In the genomic region with DNA sequence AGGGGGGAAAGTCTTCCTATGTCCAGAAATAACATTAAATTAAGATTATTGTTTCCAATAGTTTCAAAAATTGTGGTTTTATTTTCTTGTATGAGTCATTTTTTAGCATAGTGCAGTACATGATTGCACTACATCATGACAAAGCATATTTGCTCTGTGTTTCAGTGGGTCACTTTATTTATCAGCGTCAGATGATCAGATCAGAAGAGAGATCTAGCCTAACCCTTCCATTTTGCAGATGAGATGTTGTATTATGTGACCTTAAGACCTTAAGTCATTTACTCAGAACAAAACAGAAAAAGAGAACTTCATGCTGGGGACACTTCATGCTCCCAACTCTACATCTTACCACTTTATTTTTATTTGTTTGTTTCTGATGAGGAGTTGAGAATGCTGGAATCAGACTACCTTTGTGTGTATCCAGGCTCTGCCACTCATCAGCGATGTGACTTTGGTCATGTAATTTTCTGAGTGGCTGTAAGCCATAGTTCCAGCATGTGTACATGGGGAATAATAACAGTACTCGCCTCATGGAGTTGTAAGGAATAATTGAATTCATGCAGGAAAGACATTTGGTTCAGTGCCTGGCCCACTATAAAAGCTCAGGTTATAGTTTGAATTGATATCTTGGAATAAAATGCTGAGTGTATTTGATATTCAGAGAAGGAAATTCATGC, we compare ENCODE assay signal across 15 cellular contexts. TPM values are rescaled to one million over a fixed set of nuclear protein-coding genes. Genes with fewer than 3 reads are reported as not detected.
A peak's percentile ranks its signal among the peaks of the same experiment; 100 is the strongest.
DNase-seq lines count a peak whose midpoint lies in the region; ATAC-seq and TF ChIP-seq lines count a peak whose summit lies in the region.
"Had no signal": no experiment of that assay in that cellular context is flagged by ENCODE, and none has a peak within 500 bp of the region (broad histone marks: within the 10 kb centered on the region; RNA-seq: fewer than 3 reads in every experiment).

No MANE protein-coding gene starts in this region.

- H3K4me1 Mint-ChIP-seq in activated T-helper 17 cell treated with anti-CD3 and anti-CD28 coated beads, Interleukin-2, amount 50 U/mL, for 72 hours, result no peaks in the 10 kb centered on the region
- H3K4me1 Mint-ChIP-seq: activated B cell treated with CpG ODN at 0.5 μM for 24 hours had no signal

- peaks cover 2% of the 10 kb centered on the region for H3K9me3 Mint-ChIP-seq in activated T-helper 17 cell treated with anti-CD3 and anti-CD28 coated beads, Interleukin-2, amount 50 U/mL, for 72 hours
- H3K9me3 Mint-ChIP-seq: activated B cell treated with CpG ODN at 0.5 μM for 24 hours had no signal

- no peak for ATAC-seq in HG03095 (IDR thresholded peaks at IDR 0.05; ENCODE audit: unreplicated experiment)
- ATAC-seq in activated T-helper 17 cell treated with anti-CD3 and anti-CD28 coated beads, Interleukin-2, amount 50 U/mL, for 72 hours (replicated peaks), result no peak

- H3K9me2 ChIP-seq in OCI-LY7 (ENCODE audit: insufficient read depth, low read length), result no peaks in the 10 kb centered on the region

- no peak overlapping the region for H3K4me3 Mint-ChIP-seq in activated T-helper 17 cell treated with anti-CD3 and anti-CD28 coated beads, Interleukin-2, amount 50 U/mL, for 72 hours
- H3K4me3 Mint-ChIP-seq: activated B cell treated with CpG ODN at 0.5 μM for 24 hours, brain had no signal

- no peak overlapping the region for H3K4me3 ChIP-seq in cardiac fibroblast (replicated peaks in 1 of 2; ENCODE audit: low read depth in 2 of 2, low read length in 2 of 2)
- H3K4me3 ChIP-seq in skeletal muscle cell (ENCODE audit: low read depth, low read length), result no peak overlapping the region
- no peak overlapping the region for H3K4me3 ChIP-seq in OCI-LY7 (ENCODE audit: low read depth, low read length, poor library complexity, severe bottlenecking)
- H3K4me3 ChIP-seq: lung, SJSA1 had no signal

- no peaks in the 10 kb centered on the region for H3K4me1 ChIP-seq in OCI-LY7 (ENCODE audit: insufficient read depth, low read length, poor library complexity, severe bottlenecking)
- H3K4me1 ChIP-seq: SJSA1 had no signal

- no peak overlapping the region for H3K4me2 ChIP-seq in OCI-LY7 (ENCODE audit: low read length)

- no peak overlapping the region for H3K27ac Mint-ChIP-seq in activated T-helper 17 cell treated with anti-CD3 and anti-CD28 coated beads, Interleukin-2, amount 50 U/mL, for 72 hours
- H3K27ac Mint-ChIP-seq: activated B cell treated with CpG ODN at 0.5 μM for 24 hours, brain had no signal

- H2AFZ ChIP-seq in OCI-LY7 (ENCODE audit: low read length), result no peak overlapping the region

- H4K20me1 ChIP-seq in OCI-LY7 (ENCODE audit: insufficient read depth, low read length), result no peaks in the 10 kb centered on the region

- no peaks in the 10 kb centered on the region for H3K9me3 ChIP-seq in OCI-LY7 (ENCODE audit: low read length)
- H3K9me3 ChIP-seq: SJSA1 had no signal

- no peak overlapping the region for H3K27ac ChIP-seq in OCI-LY7 (ENCODE audit: low read depth, low read length, poor library complexity, severe bottlenecking)
- H3K27ac ChIP-seq: SJSA1 had no signal

- TF ChIP-seq CTCF in cardiac fibroblast (IDR thresholded peaks at IDR 0.05; ENCODE audit: low read depth, low read length) (no peak), OCI-LY7 (conservative IDR thresholded peaks at IDR 0.05; ENCODE audit: low read length) (no peak)

- no peaks in the 10 kb centered on the region for H3K36me3 ChIP-seq in OCI-LY7 (ENCODE audit: insufficient read depth, low read length)
- H3K36me3 ChIP-seq: SJSA1 had no signal

- POLR2A ChIA-PET in OCI-LY7 (lab: Charles Lee), result no interaction called here

- H3K36me3 Mint-ChIP-seq in activated T-helper 17 cell treated with anti-CD3 and anti-CD28 coated beads, Interleukin-2, amount 50 U/mL, for 72 hours (ENCODE audit: low read depth), result no peaks in the 10 kb centered on the region
- H3K36me3 Mint-ChIP-seq: brain had no signal

- H3K27me3 Mint-ChIP-seq in activated T-helper 17 cell treated with anti-CD3 and anti-CD28 coated beads, Interleukin-2, amount 50 U/mL, for 72 hours, result peaks cover 13% of the 10 kb centered on the region
- H3K27me3 Mint-ChIP-seq: brain had no signal

- intact Hi-C loops in OCI-LY7 (cut with micrococcal nuclease; ENCODE audit: unreplicated experiment), result no loop called here

- BruUV-seq in OCI-LY7 (replicated peaks; lab: Mats Ljungman, UMichigan), result no TSS peak

- no peaks in the 10 kb centered on the region for H3K79me2 ChIP-seq in OCI-LY7 (ENCODE audit: insufficient read depth, low read depth, low read length)

- CTCF ChIA-PET in OCI-LY7 (lab: Charles Lee; ENCODE audit: unreplicated experiment), result no interaction called here

- DNase-seq in NCI-H1092 treated with DMSO at 0.1 percent for 48 hours (lab: John Stamatoyannopoulos, UW) (peak; percentile 15), NCI-H1092 (lab: John Stamatoyannopoulos, UW) (no peak), MV-4-11 (lab: John Stamatoyannopoulos, UW) (peak; percentile 53), cardiac fibroblast (ENCODE audit: low read depth in 2 of 2) (peak; percentile 20 to 75), skeletal muscle cell (ENCODE audit: low read depth) (peak; percentile 31), OCI-LY7 (ENCODE audit: low spot score) (no peak)
- DNase-seq: activated B cell treated with CpG ODN at 0.5 μM for 24 hours, DMS153, NCI-H510A treated with DMSO at 0.1 percent for 48 hours, trophoblast cell had no signal

RNA-seq across cellular contexts. Expression of a gene that starts 13.5 kb away (rescaled TPM):
- total RNA-seq in OCI-LY7 (2014; rRNA removed; shearing (Covaris generic)), result not detected in 2 replicates
- not detected in 2 replicates for total RNA-seq in OCI-LY7 (2022)
- not detected for total RNA-seq in activated T-helper 17 cell treated with anti-CD3 and anti-CD28 coated beads, Interleukin-2, amount 50 U/mL, for 72 hours

Comparison
In these comparisons a context has a peak if more than half of its experiments do, and no peak if none do; other contexts are left out.
1. DNase-seq: peak in NCI-H1092 treated with DMSO at 0.1 percent for 48 hours (single experiment), MV-4-11 (single experiment), cardiac fibroblast (2 of 2) and skeletal muscle cell (single experiment); none in NCI-H1092 (single experiment) and OCI-LY7 (single experiment).